Comparison of ENCODE assay signal across 8 cellular contexts in the genomic region with DNA sequence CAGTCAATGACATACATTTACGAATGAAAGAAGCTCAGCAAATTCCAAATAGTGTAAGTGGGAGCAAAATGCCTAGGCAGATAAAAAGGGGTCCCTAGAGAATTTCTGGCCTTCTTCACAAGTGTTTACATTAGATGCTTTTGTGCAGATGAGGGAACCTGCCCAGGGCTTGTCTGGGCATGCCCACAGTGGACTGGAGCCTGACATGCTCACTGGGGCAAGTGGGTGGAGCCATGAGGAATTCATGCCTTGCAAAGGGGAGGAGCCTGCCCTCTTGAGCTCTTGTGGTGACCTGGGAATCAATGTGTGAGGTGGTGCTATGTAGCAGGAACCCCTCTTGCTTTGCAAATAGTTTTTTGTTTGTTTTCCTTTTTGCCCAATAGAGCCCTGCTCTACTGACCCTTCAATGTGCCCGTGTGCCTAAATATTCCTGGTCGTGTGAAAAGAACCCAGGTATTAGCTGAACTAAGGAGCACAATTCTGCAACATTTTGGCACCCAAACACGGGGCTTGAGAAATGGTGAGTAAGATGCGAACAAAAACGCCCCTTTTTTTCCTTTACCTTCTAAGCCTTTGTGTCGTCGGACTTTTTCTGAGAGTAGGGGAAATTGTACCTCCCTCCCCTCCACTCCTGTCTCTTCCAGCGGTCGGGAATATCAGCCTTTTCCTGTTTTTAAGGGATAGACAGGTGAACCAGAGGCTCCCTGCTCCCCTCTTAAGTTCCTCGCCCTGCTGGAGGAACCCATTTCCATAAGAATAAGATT.
DNase-seq lines count a peak whose midpoint lies in the region; ATAC-seq and TF ChIP-seq lines count a peak whose summit lies in the region.

No MANE protein-coding gene starts in this region.

- no peaks in the 10 kb centered on the region for H3K27me3 Mint-ChIP-seq in activated T-helper 1 cell treated with anti-CD3 and anti-CD28 coated beads, Interleukin-12 subunit alpha, Interleukin-12 subunit beta, Interleukin-2, Interleukin-4 antibody, amounts not matched to agents 30 ng/mL and 10 ng/mL and 1 ng/mL, durations not matched to agents 14 hours and 24 hours and 36 hours (ENCODE audit: insufficient read depth)

- no peaks in the 10 kb centered on the region for H3K36me3 Mint-ChIP-seq in activated T-helper 1 cell treated with anti-CD3 and anti-CD28 coated beads, Interleukin-12 subunit alpha, Interleukin-12 subunit beta, Interleukin-2, Interleukin-4 antibody, amounts not matched to agents 30 ng/mL and 10 ng/mL and 1 ng/mL, durations not matched to agents 14 hours and 24 hours and 36 hours (ENCODE audit: low read depth)

- H3K4me3 Mint-ChIP-seq in activated T-helper 1 cell treated with anti-CD3 and anti-CD28 coated beads, Interleukin-12 subunit alpha, Interleukin-12 subunit beta, Interleukin-2, Interleukin-4 antibody, amounts not matched to agents 30 ng/mL and 10 ng/mL and 1 ng/mL, durations not matched to agents 14 hours and 24 hours and 36 hours, result peak overlapping the region; percentile 40

- H2AFZ ChIP-seq in neuron (ENCODE audit: low read depth, low read length), result no peak overlapping the region

- DNase-seq in GM04503 (ENCODE audit: low read depth) (peak; percentile 18), GM20000 (ENCODE audit: low spot score) (peak; percentile 42), GF-D8 (lab: John Stamatoyannopoulos, UW) (no peak)
- peak; percentile 10 for DNase-seq in activated T-helper 1 cell treated with anti-CD3 and anti-CD28 coated beads, Interleukin-12 subunit alpha, Interleukin-12 subunit beta, Interleukin-2, Interleukin-4 antibody, amounts not matched to agents 30 ng/mL and 10 ng/mL and 1 ng/mL, durations not matched to agents 14 hours and 24 hours and 36 hours (ENCODE audit: low spot score)
- no peak for DNase-seq in activated CD8-positive, alpha-beta memory T cell treated with anti-CD3 and anti-CD28 coated beads for 24 hours
- DNase-seq in activated effector memory CD4-positive, alpha-beta T cell treated with Interleukin-2 at 50 U/mL for 16 hours, result no peak

- H3K27me3 ChIP-seq in neuron (ENCODE audit: insufficient read depth, low read length), result no peaks in the 10 kb centered on the region

- no peak for TF ChIP-seq CTCF in GM20000 (IDR thresholded peaks at IDR 0.05; ENCODE audit: extremely low read depth, missing control alignments)

- peaks cover 17% of the 10 kb centered on the region for H3K9me3 Mint-ChIP-seq in activated T-helper 1 cell treated with anti-CD3 and anti-CD28 coated beads, Interleukin-12 subunit alpha, Interleukin-12 subunit beta, Interleukin-2, Interleukin-4 antibody, amounts not matched to agents 30 ng/mL and 10 ng/mL and 1 ng/mL, durations not matched to agents 14 hours and 24 hours and 36 hours

- H3K27ac Mint-ChIP-seq in activated T-helper 1 cell treated with anti-CD3 and anti-CD28 coated beads, Interleukin-12 subunit alpha, Interleukin-12 subunit beta, Interleukin-2, Interleukin-4 antibody, amounts not matched to agents 30 ng/mL and 10 ng/mL and 1 ng/mL, durations not matched to agents 14 hours and 24 hours and 36 hours, result no peak overlapping the region

- H3K4me1 Mint-ChIP-seq in activated T-helper 1 cell treated with anti-CD3 and anti-CD28 coated beads, Interleukin-12 subunit alpha, Interleukin-12 subunit beta, Interleukin-2, Interleukin-4 antibody, amounts not matched to agents 30 ng/mL and 10 ng/mL and 1 ng/mL, durations not matched to agents 14 hours and 24 hours and 36 hours (ENCODE audit: low read depth), result no peaks in the 10 kb centered on the region

- H3K4me3 ChIP-seq in neuron (ENCODE audit: low read length), result peak overlapping the region; percentile 27

- H3K36me3 ChIP-seq in neuron (ENCODE audit: insufficient read depth, low read length), result no peaks in the 10 kb centered on the region

- peak; percentile 71 for ATAC-seq in HG03565 (IDR thresholded peaks at IDR 0.05; ENCODE audit: unreplicated experiment)

- intact Hi-C loops in activated T-helper 1 cell treated with anti-CD3 and anti-CD28 coated beads, Interleukin-12 subunit alpha, Interleukin-12 subunit beta, Interleukin-2, Interleukin-4 antibody, amounts not matched to agents 30 ng/mL and 10 ng/mL and 1 ng/mL, durations not matched to agents 14 hours and 24 hours and 36 hours (cut with micrococcal nuclease), result no loop called here

- H3K9me3 ChIP-seq in neuron (ENCODE audit: low read length), result peaks cover 15% of the 10 kb centered on the region

- peaks cover 12% of the 10 kb centered on the region for H3K4me1 ChIP-seq in neuron (ENCODE audit: insufficient read depth, low read length)

Comparison
In these comparisons a context has a peak if more than half of its experiments do, and no peak if none do; other contexts are left out.
1. DNase-seq: peak in GM04503 (single experiment), GM20000 (single experiment) and activated T-helper 1 cell treated with anti-CD3 and anti-CD28 coated beads, Interleukin-12 subunit alpha, Interleukin-12 subunit beta, Interleukin-2, Interleukin-4 antibody, amounts not matched to agents 30 ng/mL and 10 ng/mL and 1 ng/mL, durations not matched to agents 14 hours and 24 hours and 36 hours (single experiment); none in activated CD8-positive, alpha-beta memory T cell treated with anti-CD3 and anti-CD28 coated beads for 24 hours (single experiment), GF-D8 (single experiment) and activated effector memory CD4-positive, alpha-beta T cell treated with Interleukin-2 at 50 U/mL for 16 hours (single experiment).